In the genomic region with DNA sequence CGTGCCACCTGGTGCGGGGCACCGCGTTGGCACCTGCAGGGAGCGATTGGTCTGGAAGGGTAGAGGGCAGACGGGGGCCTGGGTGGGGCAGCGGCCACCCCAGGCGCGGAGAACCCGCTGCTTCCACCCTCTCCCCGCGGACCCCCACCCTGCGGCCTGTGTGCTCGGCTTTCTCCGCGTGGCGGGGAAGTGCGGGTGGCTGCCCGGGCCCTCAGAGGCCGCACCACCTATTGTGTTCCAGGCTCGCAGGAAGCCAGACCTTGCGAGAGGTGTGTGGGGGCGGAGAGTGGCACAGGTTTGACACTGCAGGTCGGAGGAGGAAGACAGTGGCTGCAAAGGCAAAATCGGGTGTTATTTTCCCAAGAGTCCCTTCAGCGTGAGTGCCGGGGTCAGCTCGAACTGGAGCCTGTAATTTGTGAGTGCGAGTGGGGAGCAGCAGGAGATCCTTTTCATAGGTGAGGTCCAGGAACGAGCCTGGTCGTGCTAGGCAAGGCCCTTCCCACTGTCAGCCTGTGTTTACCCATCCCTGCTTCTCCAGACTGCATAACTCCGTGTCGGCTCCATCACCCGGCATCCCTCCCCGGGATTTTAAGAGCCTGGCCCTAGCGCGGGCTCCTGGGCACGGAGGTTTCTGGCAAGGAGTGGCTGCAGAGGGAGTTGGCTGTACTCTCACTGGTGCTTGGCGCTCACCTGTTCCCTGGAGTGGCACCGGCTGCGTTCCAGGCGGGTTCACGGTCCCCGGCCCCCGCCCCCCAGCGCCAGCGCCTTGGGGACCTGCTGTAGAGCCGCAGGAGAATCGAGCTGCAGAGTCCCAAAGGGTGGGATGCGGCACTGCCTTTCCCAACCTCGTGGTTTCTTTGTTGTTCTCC, we compare ENCODE assay signal across 10 cellular contexts. TPM values are rescaled to one million over a fixed set of nuclear protein-coding genes. Genes with fewer than 3 reads are reported as not detected.
A peak's percentile ranks its signal among the peaks of the same experiment; 100 is the strongest.
DNase-seq lines count a peak whose midpoint lies in the region; ATAC-seq and TF ChIP-seq lines count a peak whose summit lies in the region.
"Had no signal": no experiment of that assay in that cellular context is flagged by ENCODE, and none has a peak within 500 bp of the region (broad histone marks: within the 10 kb centered on the region; RNA-seq: fewer than 3 reads in every experiment).

No MANE protein-coding gene starts in this region.

- no peaks in the 10 kb centered on the region for H3K9me3 ChIP-seq in ovary

- no peaks in the 10 kb centered on the region for H3K36me3 ChIP-seq in ovary

- TF ChIP-seq CTCF in ovary (IDR thresholded peaks at IDR 0.05): no peak

- TF ChIP-seq POLR2A in ovary (IDR thresholded peaks at IDR 0.05): no peak

- peaks cover 11% of the 10 kb centered on the region for H3K4me1 ChIP-seq in ovary (ENCODE audit: insufficient read depth)

- WGBS in ovary, 3 donors: 2 to 3% (median 3%) methylated on average over 48 to 51 of the region's 51 CpGs

- TF ChIP-seq EP300 in ovary (IDR thresholded peaks at IDR 0.05): no peak

- no peak overlapping the region for H3K27ac ChIP-seq in ovary
- H3K27ac ChIP-seq: C4-2B, SK-N-MC had no signal

- peak overlapping the region; percentile 15 for H3K4me3 ChIP-seq in ovary

- no peaks in the 10 kb centered on the region for H3K27me3 ChIP-seq in ovary

- no peak for ATAC-seq in GM19328 (IDR thresholded peaks at IDR 0.05; ENCODE audit: unreplicated experiment)

- peak; percentile 17 for DNase-seq in activated T-cell treated with anti-CD3 and anti-CD28 coated beads, Interleukin-2, amount 50 U/mL, for 1 hour
- DNase-seq in activated T-cell treated with anti-CD3 and anti-CD28 coated beads for 4 hours (no peak), NCI-H524 (lab: John Stamatoyannopoulos, UW) (peak; percentile 38 to 47), dermis blood vessel endothelial cell (peak; percentile 2), ovary (no peak), kidney glomerular epithelial cell (lab: John Stamatoyannopoulos, UW) (no peak), activated gamma-delta T cell (lab: John Stamatoyannopoulos, UW) (no peak)

- intact Hi-C loops in ovary (cut with DNase I): no loop called here

RNA-seq across cellular contexts. Expression of a gene that starts 0.9 kb away (rescaled TPM):
- 19.6 and 19.9 TPM in 2 replicates for total RNA-seq in dermis blood vessel endothelial cell
- 1 to 10 TPM; 1.6 to 5.2 (median 2.7) TPM for total RNA-seq in ovary
- 1 to 10 TPM; 1.1 to 2.6 TPM for polyA plus RNA-seq in ovary

Comparison
In these comparisons a context has a peak if more than half of its experiments do, and no peak if none do; other contexts are left out.
1. DNase-seq: peak in activated T-cell treated with anti-CD3 and anti-CD28 coated beads, Interleukin-2, amount 50 U/mL, for 1 hour (single experiment), NCI-H524 (2 of 2) and dermis blood vessel endothelial cell (single experiment); none in activated T-cell treated with anti-CD3 and anti-CD28 coated beads for 4 hours (single experiment), ovary (0 of 5), kidney glomerular epithelial cell (single experiment) and activated gamma-delta T cell (single experiment).